In genomic region chr16:22191966-22192260, GRCh38 we compare ENCODE assay signal across 9 cellular contexts. TPM values are rescaled to one million over a fixed set of nuclear protein-coding genes. Genes with fewer than 3 reads are reported as not detected.
DNase-seq lines count a peak whose midpoint lies in the region; ATAC-seq and TF ChIP-seq lines count a peak whose summit lies in the region.
"Had no signal": no experiment of that assay in that cellular context is flagged by ENCODE, and none has a peak within 500 bp of the region (broad histone marks: within the 10 kb centered on the region; RNA-seq: fewer than 3 reads in every experiment).

No MANE protein-coding gene starts in this region.

- peak overlapping the region; percentile 82 for H3K9ac ChIP-seq in skeletal muscle satellite cell (ENCODE audit: low read depth, low read length)

- no peaks in the 10 kb centered on the region for H3K36me3 ChIP-seq in BE2C
- no peaks in the 10 kb centered on the region for H3K36me3 ChIP-seq in skeletal muscle satellite cell (ENCODE audit: insufficient read depth, low read length)

- H3K9me3 ChIP-seq in BE2C (no peaks in the 10 kb centered on the region), skeletal muscle satellite cell (replicated peaks; ENCODE audit: low read length) (no peaks in the 10 kb centered on the region)

- H3K4me1 ChIP-seq in BE2C (peaks cover 13% of the 10 kb centered on the region), skeletal muscle satellite cell (ENCODE audit: control insufficient read depth, insufficient read depth, low read length) (peaks cover 34% of the 10 kb centered on the region)

- no peaks in the 10 kb centered on the region for H3K27me3 ChIP-seq in BE2C
- no peaks in the 10 kb centered on the region for H3K27me3 ChIP-seq in skeletal muscle satellite cell (ENCODE audit: control insufficient read depth, insufficient read depth, low read length)

- H3K4me1 Mint-ChIP-seq in IgD-negative memory B cell = peaks cover 38 to 56% (median 44%) of the 10 kb centered on the region in 3 donors

- ATAC-seq in GM21786 (IDR thresholded peaks at IDR 0.05; ENCODE audit: unreplicated experiment) = no peak
- no peak for ATAC-seq in HG03039 (IDR thresholded peaks at IDR 0.05; ENCODE audit: unreplicated experiment)
- no peak for ATAC-seq in HG03095 (IDR thresholded peaks at IDR 0.05; ENCODE audit: unreplicated experiment)

- peaks cover 0 to 6% (median 2%) of the 10 kb centered on the region in 3 donors for H3K9me3 Mint-ChIP-seq in IgD-negative memory B cell

- no peaks in the 10 kb centered on the region for H3K36me3 Mint-ChIP-seq in IgD-negative memory B cell

- H3K27me3 Mint-ChIP-seq in IgD-negative memory B cell = peaks cover 2% of the 10 kb centered on the region

- peak overlapping the region; percentile 84 to 99 (median 97) for H3K4me3 Mint-ChIP-seq in IgD-negative memory B cell

- peak overlapping the region; percentile 97 to 99 (median 98) for H3K27ac Mint-ChIP-seq in IgD-negative memory B cell

- H3K4me3 ChIP-seq in BE2C (ENCODE audit: low read depth, low read length) = peak overlapping the region; percentile 71
- H3K4me3 ChIP-seq in foreskin fibroblast (ENCODE audit: low read depth in 1 of 2, low read length in 2 of 2) = peak overlapping the region; percentile 53 to 66
- peak overlapping the region; percentile 69 for H3K4me3 ChIP-seq in skeletal muscle satellite cell (ENCODE audit: low read length)

- no peak for DNase-seq in BE2C
- peak; percentile 43 to 48 for DNase-seq in activated T-cell treated with anti-CD3 and anti-CD28 coated beads, Interleukin-2, amount 50 U/mL, for 48 hours
- DNase-seq in foreskin fibroblast = peak in 1 of 2 donors; percentile 42

- peak overlapping the region; percentile 78 for H3K4me2 ChIP-seq in skeletal muscle satellite cell (ENCODE audit: low read length)

- TF ChIP-seq CTCF in BE2C (IDR thresholded peaks at IDR 0.05; ENCODE audit: low read depth, low read length) = no peak
- no peak for TF ChIP-seq CTCF in foreskin fibroblast (IDR thresholded peaks at IDR 0.05; ENCODE audit: low read depth, low read length)

RNA-seq across cellular contexts. Expression of gene EEF2K, which starts 14.2 kb away (rescaled TPM):
- 8.8 TPM for polyA plus RNA-seq in BE2C (2012; ENCODE audit: insufficient read depth, insufficient read length, low read depth)
- polyA plus RNA-seq in IgD-negative memory B cell = 2.2 TPM
- 21.8 and 32.8 TPM in 2 replicates for total RNA-seq in skeletal muscle satellite cell (2012; rRNA removed)

RNA-seq across cellular contexts. Expression of gene SDR42E2, which starts 29.6 kb away (rescaled TPM):
- not detected for polyA plus RNA-seq in BE2C (2012; ENCODE audit: insufficient read depth, insufficient read length, low read depth)
- 0.20 TPM for polyA plus RNA-seq in IgD-negative memory B cell
- not detected in 2 replicates for total RNA-seq in skeletal muscle satellite cell (2012; rRNA removed)
- total RNA-seq: renal cortical epithelial cell had no signal
